ENCODE assay signal across 3 cellular contexts in genomic region chr17:54620380-54620978, GRCh38.
"Had no signal": no experiment of that assay in that cellular context is flagged by ENCODE, and none has a peak within 500 bp of the region (broad histone marks: within the 10 kb centered on the region; RNA-seq: fewer than 3 reads in every experiment).

No MANE protein-coding gene starts in this region.

- H3K4me3 ChIP-seq: GM12878 had no signal

- ATAC-seq: GM12878 had no signal

- DNase-seq: GDM1, GF-D8 had no signal
